Comparison of ENCODE assay signal across 9 cellular contexts in genomic region chr5:32711693-32712462, GRCh38. TPM values are rescaled to one million over a fixed set of nuclear protein-coding genes. Genes with fewer than 3 reads are reported as not detected.
DNase-seq lines count a peak whose midpoint lies in the region; ATAC-seq and TF ChIP-seq lines count a peak whose summit lies in the region.
"Had no signal": no experiment of that assay in that cellular context is flagged by ENCODE, and none has a peak within 500 bp of the region (broad histone marks: within the 10 kb centered on the region; RNA-seq: fewer than 3 reads in every experiment).

No MANE protein-coding gene starts in this region.

- CTCF ChIA-PET in HEK293T (lab: Yijun Ruan, JAX), result no interaction called here

- H3K9me3 Mint-ChIP-seq in progenitor cell of endocrine pancreas (ENCODE audit: low read depth), result no peaks in the 10 kb centered on the region

- H3K4me1 Mint-ChIP-seq in T-helper 17 cell, result peaks cover 13% of the 10 kb centered on the region
- H3K4me1 Mint-ChIP-seq in progenitor cell of endocrine pancreas (ENCODE audit: low read depth), result peaks cover 22% of the 10 kb centered on the region

- no peaks in the 10 kb centered on the region for H3K4me1 ChIP-seq in foreskin keratinocyte

- TF ChIP-seq CTCF in foreskin keratinocyte (conservative IDR thresholded peaks at IDR 0.05), result no peak
- TF ChIP-seq CTCF in progenitor cell of endocrine pancreas (IDR thresholded peaks at IDR 0.05; ENCODE audit: unreplicated experiment), result no peak

- no peaks in the 10 kb centered on the region for H3K9me3 ChIP-seq in T-helper 17 cell (ENCODE audit: control insufficient read depth, low read length, poor library complexity, severe bottlenecking)

- no peak overlapping the region for H3K27ac ChIP-seq in foreskin keratinocyte
- H3K27ac ChIP-seq: HL-60 had no signal

- POLR2A ChIA-PET in HEK293T (lab: Yijun Ruan, JAX), result no interaction called here

- H3K4me3 Mint-ChIP-seq in T-helper 17 cell (peak overlapping the region; percentile 85), progenitor cell of endocrine pancreas (ENCODE audit: low read depth) (peak overlapping the region; percentile 48)

- H3K27ac Mint-ChIP-seq in T-helper 17 cell, result no peak overlapping the region
- no peak overlapping the region for H3K27ac Mint-ChIP-seq in progenitor cell of endocrine pancreas

- peaks cover 73% of the 10 kb centered on the region for H3K27me3 Mint-ChIP-seq in T-helper 17 cell
- peaks cover 85% of the 10 kb centered on the region for H3K27me3 Mint-ChIP-seq in progenitor cell of endocrine pancreas

- DNase-seq in EL (peak; percentile 67), T-helper 17 cell (no peak), foreskin keratinocyte (peak in 1 of 2 donors; percentile 39), progenitor cell of endocrine pancreas (ENCODE audit: low spot score, unreplicated experiment) (no peak), HEK293T (ENCODE audit: extremely low spot score) (no peak)

- peaks cover 2% of the 10 kb centered on the region for H3K36me3 Mint-ChIP-seq in T-helper 17 cell (ENCODE audit: low read depth)
- H3K36me3 Mint-ChIP-seq in progenitor cell of endocrine pancreas (ENCODE audit: insufficient read depth), result no peaks in the 10 kb centered on the region

- no peak for ATAC-seq in T-helper 17 cell
- ATAC-seq in foreskin keratinocyte, result peak; percentile 24
- no peak for ATAC-seq in GM21576 (IDR thresholded peaks at IDR 0.05; ENCODE audit: unreplicated experiment)
- no peak for ATAC-seq in GM18907 (IDR thresholded peaks at IDR 0.05; ENCODE audit: unreplicated experiment)
- ATAC-seq in HG03460 (IDR thresholded peaks at IDR 0.05; ENCODE audit: unreplicated experiment), result no peak

- peaks cover 60% of the 10 kb centered on the region for H3K27me3 ChIP-seq in foreskin keratinocyte

TF ChIP-seq in HEK293T, 16 proteins besides CTCF, POLR2A, EP300 and RAD21:
- TF ChIP-seq ELF4 (IDR thresholded peaks at IDR 0.05) (no peak), HDGF (IDR thresholded peaks at IDR 0.05; ENCODE audit: borderline replicate concordance) (no peak), SP1 (IDR thresholded peaks at IDR 0.05) (no peak), L3MBTL2 (conservative IDR thresholded peaks at IDR 0.05) (no peak), BHLHE40 (IDR thresholded peaks at IDR 0.05; ENCODE audit: borderline replicate concordance) (no peak), PKNOX1 (IDR thresholded peaks at IDR 0.05) (no peak), TARDBP (IDR thresholded peaks at IDR 0.05) (no peak), CTBP1 (IDR thresholded peaks at IDR 0.05; ENCODE audit: borderline replicate concordance) (no peak), ZNF384 (IDR thresholded peaks at IDR 0.05) (no peak), LEF1 (IDR thresholded peaks at IDR 0.05; ENCODE audit: borderline replicate concordance) (no peak), SUZ12 (IDR thresholded peaks at IDR 0.05) (no peak), FOXA1 (IDR thresholded peaks at IDR 0.05) (no peak), FOXK2 (IDR thresholded peaks at IDR 0.05) (no peak), FOXM1 (IDR thresholded peaks at IDR 0.05; ENCODE audit: borderline replicate concordance) (no peak), ARNT (IDR thresholded peaks at IDR 0.05) (no peak), NFRKB (IDR thresholded peaks at IDR 0.05) (no peak)

RNA-seq across cellular contexts. Expression of gene NPR3, which starts 0.8 kb away (rescaled TPM):
- total RNA-seq in T-helper 17 cell, result under 1 TPM; 0.05 to 0.50 TPM
- total RNA-seq in foreskin keratinocyte, result not detected in 2 replicates
- polyA plus RNA-seq in foreskin keratinocyte, result not detected in 2 replicates
- total RNA-seq in progenitor cell of endocrine pancreas, result 0.89 and 1.0 TPM in 2 replicates
